Comparison of ENCODE assay signal across 1 cellular context in the genomic region with DNA sequence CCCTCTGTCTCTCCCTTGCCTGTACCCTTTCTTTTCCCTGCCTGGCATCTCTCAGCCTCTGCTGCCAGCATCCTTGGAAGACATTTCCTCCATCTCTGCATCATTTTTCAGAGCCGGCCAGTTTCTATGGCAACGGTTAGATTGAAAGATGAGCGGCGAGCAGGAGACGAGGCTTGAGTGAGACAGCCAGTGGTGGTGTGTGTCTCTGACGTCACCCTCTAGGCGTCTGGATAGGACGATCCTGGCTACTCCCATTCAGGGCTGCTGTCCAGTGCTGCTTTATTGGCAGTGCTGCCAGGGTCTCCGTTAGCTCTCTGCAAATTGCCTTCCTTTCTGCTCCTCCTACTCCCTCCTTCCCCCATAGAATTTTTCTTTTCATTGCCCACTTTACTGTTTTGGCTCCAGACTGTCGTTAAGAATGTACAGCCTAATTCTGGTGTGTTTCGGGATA.
TF ChIP-seq lines count a peak whose summit lies in the region.

No MANE protein-coding gene starts in this region.

TF ChIP-seq in SK-N-SH, 30 proteins besides CTCF, POLR2A, EP300 and RAD21 (continued from another document):
- TF ChIP-seq IRF3 (IDR thresholded peaks at IDR 0.05; ENCODE audit: low read depth, low read length) (no peak), GABPA (IDR thresholded peaks at IDR 0.05; ENCODE audit: low read depth) (no peak), ELF1 (IDR thresholded peaks at IDR 0.05) (no peak), SMC3 (IDR thresholded peaks at IDR 0.05; ENCODE audit: low read depth, low read length) (no peak), RCOR1 (IDR thresholded peaks at IDR 0.05; ENCODE audit: low read length) (0 out of 2 replicates have a peak, but pooled peaks have one; percentile 43)
